ENCODE assay signal across 24 cellular contexts in the genomic region with DNA sequence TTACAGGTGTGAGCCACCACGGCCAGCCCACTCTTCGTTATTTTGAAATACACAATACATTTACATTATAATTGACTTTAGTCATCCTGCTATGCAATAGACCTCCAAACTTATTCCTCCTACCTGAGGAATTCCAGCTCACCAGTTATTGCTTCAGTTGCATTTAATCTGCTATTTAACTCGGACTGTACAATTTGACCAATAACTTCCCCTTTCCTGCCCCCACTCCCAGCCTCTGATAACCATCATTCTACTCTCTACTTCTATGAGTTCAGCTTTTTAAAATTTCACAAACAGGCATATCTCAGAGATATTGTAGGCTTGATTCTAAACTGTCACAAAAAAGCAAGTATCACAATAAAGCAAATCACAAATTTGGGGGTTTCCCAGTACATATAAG.
"Had no signal": no experiment of that assay in that cellular context is flagged by ENCODE, and none has a peak within 500 bp of the region (broad histone marks: within the 10 kb centered on the region; RNA-seq: fewer than 3 reads in every experiment).

No MANE protein-coding gene starts in this region.

- DNase-seq: activated CD4-positive, alpha-beta T cell treated with anti-CD3 and anti-CD28 coated beads for 4 hours; activated CD8-positive, alpha-beta memory T cell treated with anti-CD3 and anti-CD28 coated beads, Interleukin-2, amount 50 U/mL, for 4 hours; activated CD8-positive, alpha-beta T cell treated with anti-CD3 and anti-CD28 coated beads for 36 hours; activated naive CD4-positive, alpha-beta T cell treated with anti-CD3 and anti-CD28 coated beads, Interleukin-2, amount 50 U/mL, for 16 hours; activated naive CD8-positive, alpha-beta T cell treated with anti-CD3 and anti-CD28 coated beads, Interleukin-2, amount 10 ng/mL, durations not matched to agents 7 days and 5 days; activated T-cell treated with anti-CD3 and anti-CD28 coated beads, Interleukin-2, amount 50 U/mL, for 1 hour; adrenal gland; anterior cingulate cortex; colonic mucosa; NCI-H1092 treated with DMSO at 0.1 percent for 48 hours; NCI-H1417 treated with DMSO at 0.1 percent for 48 hours; NCI-H1694 treated with DMSO at 0.1 percent for 48 hours; NCI-H2029 treated with DMSO at 0.1 percent for 48 hours; NCI-H345; NCI-H510A; NCI-H526 treated with DMSO at 0.1 percent for 48 hours; NCI-H82; PC-3; SHP77; T-cell; T-helper 2 cell; T1000 had no signal

- ATAC-seq: activated CD4-positive, CD25-positive, alpha-beta regulatory T cell treated with anti-CD3 and anti-CD28 coated beads, Interleukin-2, amount 50 U/mL, for 24 hours; activated CD8-positive, alpha-beta T cell treated with anti-CD3 and anti-CD28 coated beads for 36 hours; PC-3; SK-N-SH treated with all-trans-retinoic acid at 6 μM for 48 hours; T-cell had no signal
